1 cellular context compared by ENCODE assay signal in the genomic region with DNA sequence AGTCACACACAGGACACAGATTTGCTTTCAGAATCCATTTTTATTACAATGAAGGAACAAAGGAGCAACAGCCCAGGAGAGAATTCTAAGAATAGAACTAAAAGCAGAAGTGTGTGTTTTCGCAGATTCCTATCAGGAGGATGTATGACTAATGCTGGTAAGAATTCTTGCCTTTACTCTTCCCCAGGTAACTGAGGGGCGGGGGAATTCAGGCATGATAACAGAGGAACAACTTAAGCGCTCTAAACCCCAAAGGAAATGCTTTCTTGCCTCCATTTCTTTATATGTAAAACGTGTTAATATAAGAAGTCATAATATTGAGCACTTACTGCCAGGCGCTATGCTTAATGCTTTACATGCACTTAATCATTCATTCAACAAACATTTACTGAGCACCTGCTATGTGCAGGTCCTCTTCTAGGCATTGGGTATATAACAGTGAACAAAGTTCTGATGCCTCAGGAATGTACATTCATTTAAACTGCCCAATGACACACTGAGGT.
A peak's percentile ranks its signal among the peaks of the same experiment; 100 is the strongest.
TF ChIP-seq lines count a peak whose summit lies in the region.

No MANE protein-coding gene starts in this region.

TF ChIP-seq in endothelial cell of umbilical vein, 7 proteins besides CTCF, POLR2A, EP300 and RAD21 (continued from another document):
- TF ChIP-seq JUN (IDR thresholded peaks at IDR 0.05; ENCODE audit: borderline replicate concordance, insufficient read depth, insufficient read length, low read depth) (peak; percentile 82), MYC (IDR thresholded peaks at IDR 0.05; ENCODE audit: low read depth, low read length) (no peak), EZH2 (IDR thresholded peaks at IDR 0.05; ENCODE audit: borderline replicate concordance, low read depth, low read length, severe bottlenecking) (no peak), GATA2 (IDR thresholded peaks at IDR 0.05; ENCODE audit: insufficient read depth, insufficient read length, low read depth, low read length) (peak; percentile 90)
